In genomic region chr1:37999434-38000232, GRCh38 we compare ENCODE assay signal across 8 cellular contexts. TPM values are rescaled to one million over a fixed set of nuclear protein-coding genes. Genes with fewer than 3 reads are reported as not detected.
DNase-seq lines count a peak whose midpoint lies in the region; ATAC-seq, FAIRE-seq and TF ChIP-seq lines count a peak whose summit lies in the region.

No MANE protein-coding gene starts in this region.

- DNase-seq in H54 (ENCODE audit: insufficient read length, low spot score) (peak; percentile 56), SKM-1 treated with dmso at 0.1 percent for 144 hours (lab: John Stamatoyannopoulos, UW; ENCODE audit: unreplicated experiment) (peak; percentile 59), esophagus muscularis mucosa (ENCODE audit: extremely low spot score) (no peak), RPMI8226 (no peak)
- no peak for DNase-seq in central memory CD4-positive, alpha-beta T cell

- H3K27ac ChIP-seq in esophagus muscularis mucosa (replicated peaks in 1 of 4) = peak overlapping the region; percentile 93 to 97 (median 95)

- TF ChIP-seq CTCF in esophagus muscularis mucosa (IDR thresholded peaks at IDR 0.05) (no peak), nephron (IDR thresholded peaks at IDR 0.05; ENCODE audit: unreplicated experiment in 3 of 3) (no peak)

- peaks cover 4% of the 10 kb centered on the region for H3K27me3 Mint-ChIP-seq in nephron (ENCODE audit: low read depth)

- no peaks in the 10 kb centered on the region for H3K27me3 ChIP-seq in esophagus muscularis mucosa

- peaks cover 94 to 100% (median 99%) of the 10 kb centered on the region in 4 donors for H3K4me1 ChIP-seq in esophagus muscularis mucosa

- peak overlapping the region in 3 of 4 donors; percentile 0 to 41 (median 38) for H3K4me3 ChIP-seq in esophagus muscularis mucosa

- no peak for FAIRE-seq in H54 (lab: Jason Lieb, UNC)

- no peak for TF ChIP-seq EP300 in esophagus muscularis mucosa (IDR thresholded peaks at IDR 0.05)

- intact Hi-C loops in esophagus muscularis mucosa (cut with DNase I) = no loop called here

- peaks cover 0 to 24% (median 21%) of the 10 kb centered on the region in 4 donors for H3K36me3 ChIP-seq in esophagus muscularis mucosa

- no peaks in the 10 kb centered on the region for H3K9me3 Mint-ChIP-seq in nephron

- H3K36me3 Mint-ChIP-seq in nephron (ENCODE audit: low read depth) = peaks cover 17% of the 10 kb centered on the region

- no peaks in the 10 kb centered on the region for H3K9me3 ChIP-seq in esophagus muscularis mucosa

- TF ChIP-seq POLR2A in H54 (IDR thresholded peaks at IDR 0.05; ENCODE audit: low read depth, low read length) = no peak
- TF ChIP-seq POLR2A in esophagus muscularis mucosa (IDR thresholded peaks at IDR 0.05; ENCODE audit: low read depth) = no peak

- H3K27ac Mint-ChIP-seq in nephron = peak overlapping the region; percentile 97 to 100 (median 99)

- ATAC-seq in GM18907 (IDR thresholded peaks at IDR 0.05; ENCODE audit: unreplicated experiment) (no peak), HG02884 (IDR thresholded peaks at IDR 0.05; ENCODE audit: unreplicated experiment) (no peak)

- H3K4me3 Mint-ChIP-seq in nephron = peak overlapping the region; percentile 68 to 78 (median 71)

- peaks cover 75% of the 10 kb centered on the region for H3K4me1 Mint-ChIP-seq in nephron

- WGBS in esophagus muscularis mucosa = 7% methylated on average over 8 of the region's 9 CpGs

RNA-seq across cellular contexts. Expression of gene FHL3, which starts 5.7 kb away (rescaled TPM):
- 10 to 100 TPM; 38.3 to 76.9 (median 52.9) TPM for total RNA-seq in esophagus muscularis mucosa

RNA-seq across cellular contexts. Expression of gene SF3A3, which starts 9.8 kb away (rescaled TPM):
- total RNA-seq in esophagus muscularis mucosa = 10 to 100 TPM; 38.2 to 42.4 (median 40.6) TPM

RNA-seq across cellular contexts. Expression of gene UTP11, which starts 12.9 kb away (rescaled TPM):
- 10 to 100 TPM; 39.7 to 55.8 (median 42.4) TPM for total RNA-seq in esophagus muscularis mucosa

RNA-seq across cellular contexts. Expression of gene POU3F1, which starts 47.0 kb away (rescaled TPM):
- 1 to 10 TPM in 1 of 4 donors, under 1 TPM in 2, not detected in 1; 0.29 to 1.3 (median 0.33) TPM for total RNA-seq in esophagus muscularis mucosa

RNA-seq across cellular contexts. Expression of gene INPP5B, which starts 52.8 kb away (rescaled TPM):
- 10 to 100 TPM; 31.1 to 38.9 (median 36.8) TPM for total RNA-seq in esophagus muscularis mucosa

Comparison
In these comparisons a context has a peak if more than half of its experiments do, and no peak if none do; other contexts are left out.
1. DNase-seq: peak in H54 (single experiment) and SKM-1 treated with dmso at 0.1 percent for 144 hours (single experiment); none in esophagus muscularis mucosa (single experiment), central memory CD4-positive, alpha-beta T cell (single experiment) and RPMI8226 (single experiment).